Comparison of ENCODE assay signal across 1 cellular context in the genomic region with DNA sequence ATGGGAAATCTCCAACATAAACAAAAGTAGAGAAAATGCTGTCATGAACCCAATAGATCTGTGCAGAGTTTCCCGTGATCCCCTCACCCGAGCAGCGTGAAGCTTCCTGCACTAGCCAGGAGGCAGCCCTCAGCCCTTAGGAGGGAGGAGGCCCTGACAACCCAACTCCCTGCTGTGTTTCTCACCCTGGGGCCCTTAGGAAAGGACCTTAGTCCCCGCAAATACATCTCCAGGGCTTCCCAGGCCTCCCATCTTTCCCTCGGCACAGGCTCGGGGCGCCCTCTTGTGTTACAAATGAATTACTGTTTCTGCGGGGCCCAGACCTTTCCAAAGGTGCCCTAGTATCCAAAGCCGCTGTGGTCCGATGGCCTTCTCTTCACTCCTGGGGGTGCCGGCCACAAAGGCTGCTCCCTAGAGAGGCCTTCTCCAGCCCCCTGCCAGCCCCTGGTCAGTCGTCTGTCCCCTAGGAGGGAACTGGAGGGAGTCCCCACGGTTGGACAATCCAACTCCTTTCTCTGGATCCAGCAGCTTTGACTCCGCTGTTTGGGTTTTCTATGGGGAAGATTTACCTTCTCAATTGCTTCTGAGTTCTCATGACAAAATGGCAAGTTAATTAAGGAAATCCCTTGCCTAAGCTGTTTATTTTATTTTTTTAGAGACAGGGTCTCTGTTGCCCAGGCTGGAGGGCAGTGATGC.
TF ChIP-seq lines count a peak whose summit lies in the region.

No MANE protein-coding gene starts in this region.

TF ChIP-seq in GM12878, 131 proteins besides CTCF, POLR2A, EP300 and RAD21 (continued from another document):
- TF ChIP-seq NKRF (conservative IDR thresholded peaks at IDR 0.05) = no peak
- TF ChIP-seq BHLHE40 (IDR thresholded peaks at IDR 0.05; ENCODE audit: borderline replicate concordance in 1 of 2, low read depth in 2 of 2, low read length in 1 of 2) = 0 out of 4 replicates have a peak, but pooled peaks of 1 of the 2 experiments have one; percentile 19
- 0 out of 2 replicates have a peak, but pooled peaks have one; percentile 25 for TF ChIP-seq SMARCA5 (IDR thresholded peaks at IDR 0.05)
